Comparison of ENCODE assay signal across 12 cellular contexts in genomic region chr13:105048685-105049084, GRCh38.
DNase-seq lines count a peak whose midpoint lies in the region; ATAC-seq, FAIRE-seq and TF ChIP-seq lines count a peak whose summit lies in the region.
"Had no signal": no experiment of that assay in that cellular context is flagged by ENCODE, and none has a peak within 500 bp of the region (broad histone marks: within the 10 kb centered on the region; RNA-seq: fewer than 3 reads in every experiment).

No MANE protein-coding gene starts in this region.

- no peak overlapping the region for H3K4me3 Mint-ChIP-seq in CD4-positive, alpha-beta memory T cell
- H3K4me3 Mint-ChIP-seq: nephron had no signal

- H3K27me3 Mint-ChIP-seq in CD4-positive, alpha-beta memory T cell: no peaks in the 10 kb centered on the region

- H3K4me1 ChIP-seq in PC-9 (replicated peaks; ENCODE audit: insufficient read depth) (no peaks in the 10 kb centered on the region), ovary (ENCODE audit: insufficient read depth) (no peaks in the 10 kb centered on the region)
- H3K4me1 ChIP-seq in CD4-positive, alpha-beta memory T cell (ENCODE audit: insufficient read depth, low read length): no peaks in the 10 kb centered on the region

- no peak overlapping the region for H3K27ac Mint-ChIP-seq in CD4-positive, alpha-beta memory T cell
- H3K27ac Mint-ChIP-seq: nephron had no signal

- POLR2A ChIA-PET in PC-9 (lab: Charles Lee; ENCODE audit: unreplicated experiment): interaction anchor here (0.7 kb wide), 1 partner anchor 1125 kb away, joined by 5 read pairs; no protein-coding TSS in a partner anchor
- POLR2A ChIA-PET in CD4-positive, alpha-beta memory T cell (lab: Charles Lee; ENCODE audit: partially characterized antibody): no interaction called here

- H3K4me1 Mint-ChIP-seq in CD4-positive, alpha-beta memory T cell: no peaks in the 10 kb centered on the region
- H3K4me1 Mint-ChIP-seq: nephron had no signal

- no peak overlapping the region for H3K4me3 ChIP-seq in PC-9
- no peak overlapping the region for H3K4me3 ChIP-seq in ovary
- no peak overlapping the region for H3K4me3 ChIP-seq in CD4-positive, alpha-beta memory T cell (ENCODE audit: low read length in 2 of 2)

- H3K27me3 ChIP-seq in PC-9 (ENCODE audit: insufficient read depth, low read depth) (no peaks in the 10 kb centered on the region), ovary (no peaks in the 10 kb centered on the region)
- no peaks in the 10 kb centered on the region for H3K27me3 ChIP-seq in CD4-positive, alpha-beta memory T cell (ENCODE audit: insufficient read depth, low read length)

- no peak for TF ChIP-seq EP300 in ovary (IDR thresholded peaks at IDR 0.05)

- peak; percentile 93 for ATAC-seq in GM18519 (IDR thresholded peaks at IDR 0.05; ENCODE audit: low FRiP score, unreplicated experiment)
- peak; percentile 84 for ATAC-seq in GM21528 (IDR thresholded peaks at IDR 0.05; ENCODE audit: low FRiP score, unreplicated experiment)
- peak; percentile 96 for ATAC-seq in HG03066 (IDR thresholded peaks at IDR 0.05; ENCODE audit: low read depth, unreplicated experiment)
- ATAC-seq in HG03571 (IDR thresholded peaks at IDR 0.05; ENCODE audit: unreplicated experiment): no peak

- peak overlapping the region; percentile 50; the same call in 1 of the 2 replicates for H2AFZ ChIP-seq in PC-9

- no peaks in the 10 kb centered on the region for H3F3A ChIP-seq in PC-9 (ENCODE audit: insufficient read depth, low read depth)

- H3K36me3 ChIP-seq in PC-9 (ENCODE audit: low read depth) (no peaks in the 10 kb centered on the region), ovary (no peaks in the 10 kb centered on the region)
- H3K36me3 ChIP-seq in CD4-positive, alpha-beta memory T cell (ENCODE audit: insufficient read depth, low read length): no peaks in the 10 kb centered on the region

- TF ChIP-seq CTCF in PC-9 (conservative IDR thresholded peaks at IDR 0.05) (no peak), ovary (IDR thresholded peaks at IDR 0.05) (no peak)

- H3K9me2 ChIP-seq in PC-9 (ENCODE audit: insufficient read depth): no peaks in the 10 kb centered on the region

- intact Hi-C loops in PC-9 (cut with micrococcal nuclease; ENCODE audit: unreplicated experiment) (no loop called here), ovary (cut with DNase I) (no loop called here)
- intact Hi-C loops in CD4-positive, alpha-beta memory T cell (cut with micrococcal nuclease): no loop called here

- no TSS peak for BruUV-seq in PC-9 (replicated peaks; lab: Mats Ljungman, UMichigan)

- H3K9me3 ChIP-seq in PC-9 (ENCODE audit: insufficient read depth, low read depth): no peaks in the 10 kb centered on the region
- no peaks in the 10 kb centered on the region for H3K9me3 ChIP-seq in ovary
- H3K9me3 ChIP-seq in CD4-positive, alpha-beta memory T cell (ENCODE audit: control insufficient read depth in 1 of 2, low read length in 2 of 2): no peaks in the 10 kb centered on the region

- no peak overlapping the region for H3K27ac ChIP-seq in PC-9
- no peak overlapping the region for H3K27ac ChIP-seq in ovary
- no peak overlapping the region for H3K27ac ChIP-seq in CD4-positive, alpha-beta memory T cell (ENCODE audit: low read depth, low read length)

- no peak for DNase-seq in PC-9
- DNase-seq in ovary: no peak
- no peak for DNase-seq in frontal cortex (ENCODE audit: low spot score in 2 of 2)
- DNase-seq in CD4-positive, alpha-beta memory T cell: no peak
- DNase-seq: activated effector memory CD4-positive, alpha-beta T cell treated with Interleukin-2 at 50 U/mL for 16 hours; central memory CD4-positive, alpha-beta T cell had no signal

- H3K4me2 ChIP-seq in PC-9: no peak overlapping the region

- no peak for TF ChIP-seq POLR2A in ovary (IDR thresholded peaks at IDR 0.05)

- CTCF ChIA-PET in PC-9 (lab: Charles Lee): no interaction called here
- CTCF ChIA-PET in CD4-positive, alpha-beta memory T cell (lab: Charles Lee; ENCODE audit: partially characterized antibody): no interaction called here

- WGBS in ovary, 3 donors: 9 to 20% (median 13%) methylated on average over 1 of the region's 1 CpG

- FAIRE-seq in frontal cortex (lab: Jason Lieb, UNC): no peak
- FAIRE-seq: islet of Langerhans had no signal

- H4K20me1 ChIP-seq in PC-9 (ENCODE audit: insufficient read depth): no peaks in the 10 kb centered on the region

- H3K9me3 Mint-ChIP-seq in CD4-positive, alpha-beta memory T cell: peaks cover 0 to 2% (median 0%) of the 10 kb centered on the region in 8 donors

- no peaks in the 10 kb centered on the region for H3K36me3 Mint-ChIP-seq in CD4-positive, alpha-beta memory T cell

- no peaks in the 10 kb centered on the region for H3K79me2 ChIP-seq in PC-9 (ENCODE audit: low read depth)
